ENCODE assay signal across 8 cellular contexts in genomic region chr19:39407394-39407643, GRCh38. TPM values are rescaled to one million over a fixed set of nuclear protein-coding genes. Genes with fewer than 3 reads are reported as not detected.
A peak's percentile ranks its signal among the peaks of the same experiment; 100 is the strongest.
DNase-seq lines count a peak whose midpoint lies in the region; ATAC-seq, FAIRE-seq and TF ChIP-seq lines count a peak whose summit lies in the region.

No MANE protein-coding gene starts in this region.

- H3K27ac ChIP-seq in left ventricle myocardium inferior (replicated peaks) (peak overlapping the region; percentile 99), aorta (ENCODE audit: low read depth in 1 of 2, low read length in 2 of 2) (peak overlapping the region; percentile 74 to 97)

- H3K4me1 ChIP-seq in left ventricle myocardium inferior (peaks cover 86% of the 10 kb centered on the region), mucosa of descending colon (ENCODE audit: low read depth) (peaks cover 38% of the 10 kb centered on the region), aorta (ENCODE audit: control insufficient read depth in 1 of 2, insufficient read depth in 2 of 2, low read length in 2 of 2) (no peaks in the 10 kb centered on the region)

- WGBS in aorta, 2 donors: 0 to 1% methylated on average over 14 of the region's 14 CpGs

- H3K36me3 ChIP-seq in left ventricle myocardium inferior: peaks cover 16% of the 10 kb centered on the region
- H3K36me3 ChIP-seq in mucosa of descending colon (ENCODE audit: low read depth): no peaks in the 10 kb centered on the region
- peaks cover 0 to 2% of the 10 kb centered on the region in 2 donors for H3K36me3 ChIP-seq in aorta (ENCODE audit: control insufficient read depth in 1 of 2, insufficient read depth in 2 of 2, low read length in 1 of 2)

- TF ChIP-seq CTCF in left ventricle myocardium inferior (IDR thresholded peaks at IDR 0.05; ENCODE audit: borderline replicate concordance): no peak
- no peak for TF ChIP-seq CTCF in cardiac fibroblast (IDR thresholded peaks at IDR 0.05; ENCODE audit: low read depth, low read length)
- TF ChIP-seq CTCF in mucosa of descending colon (IDR thresholded peaks at IDR 0.05): no peak

- ATAC-seq in left ventricle myocardium superior (no peak), mucosa of descending colon (no peak), aorta (ENCODE audit: low FRiP score) (no peak), HG03108 (IDR thresholded peaks at IDR 0.05; ENCODE audit: unreplicated experiment) (no peak), esophagus mucosa (no peak)

- H3K27me3 ChIP-seq in left ventricle myocardium inferior (ENCODE audit: low read depth) (no peaks in the 10 kb centered on the region), aorta (ENCODE audit: control insufficient read depth in 1 of 2, insufficient read depth in 2 of 2, low read length in 1 of 2) (peaks cover 0 to 2% of the 10 kb centered on the region in 2 donors)

- peak overlapping the region; percentile 87 for H3K4me3 ChIP-seq in left ventricle myocardium inferior
- H3K4me3 ChIP-seq in cardiac fibroblast (replicated peaks in 1 of 2; ENCODE audit: low read depth in 2 of 2, low read length in 2 of 2): peak overlapping the region; percentile 92 to 96
- H3K4me3 ChIP-seq in mucosa of descending colon: peak overlapping the region; percentile 92
- H3K4me3 ChIP-seq in aorta (ENCODE audit: low read length in 2 of 2): peak overlapping the region; percentile 79 to 89

- FAIRE-seq in frontal cortex (lab: Jason Lieb, UNC): no peak

- H3K9me3 ChIP-seq in left ventricle myocardium inferior (replicated peaks): no peaks in the 10 kb centered on the region
- no peaks in the 10 kb centered on the region for H3K9me3 ChIP-seq in mucosa of descending colon
- H3K9me3 ChIP-seq in aorta (ENCODE audit: control insufficient read depth, low read length): no peaks in the 10 kb centered on the region

- intact Hi-C loops in left ventricle myocardium inferior (cut with micrococcal nuclease): no loop called here
- intact Hi-C loops in left ventricle myocardium superior (cut with micrococcal nuclease): no loop called here
- intact Hi-C loops in mucosa of descending colon (cut with DNase I, micrococcal nuclease): no loop called here
- intact Hi-C loops in aorta (cut with DNase I): loop anchor here (10.0 kb wide), 1 partner anchor 1153 kb away; the partner anchor contains the start of gene PPP1R14A (in 2 of the 2)

- no peak for DNase-seq in left ventricle myocardium inferior
- DNase-seq in left ventricle myocardium superior: no peak
- no peak for DNase-seq in cardiac fibroblast (ENCODE audit: low read depth in 2 of 2)
- DNase-seq in mucosa of descending colon: no peak
- DNase-seq in aorta: no peak
- no peak for DNase-seq in frontal cortex (ENCODE audit: low spot score in 2 of 2)

RNA-seq across cellular contexts. Expression of gene ZFP36, which starts 0.7 kb away (rescaled TPM):
- total RNA-seq in left ventricle myocardium inferior: 34.8 TPM
- 53.0 TPM for total RNA-seq in left ventricle myocardium superior
- 100 to 1,000 TPM; 200 to 236 (median 235) TPM for total RNA-seq in mucosa of descending colon
- 100 to 1,000 TPM; 205 to 955 TPM for total RNA-seq in aorta
- 100 to 1,000 TPM; 124 to 360 TPM for polyA plus RNA-seq in aorta
- 0.41 TPM for total RNA-seq in frontal cortex
- 141 TPM for total RNA-seq in esophagus mucosa

RNA-seq across cellular contexts. Expression of gene PLEKHG2, which starts 5.2 kb away (rescaled TPM):
- 14.1 TPM for total RNA-seq in left ventricle myocardium inferior
- 11.6 TPM for total RNA-seq in left ventricle myocardium superior
- total RNA-seq in mucosa of descending colon: 10 to 100 TPM in 2 of 3 donors, 1 to 10 TPM in 1; 6.5 to 26.7 (median 17.9) TPM
- total RNA-seq in aorta: 10 to 100 TPM; 86.4 to 98.1 TPM
- polyA plus RNA-seq in aorta: 10 to 100 TPM; 15.3 to 74.4 TPM
- total RNA-seq in frontal cortex: 17.5 TPM
- total RNA-seq in esophagus mucosa: 12.8 TPM

RNA-seq across cellular contexts. Expression of gene MED29, which starts 16.1 kb away (rescaled TPM):
- 25.7 TPM for total RNA-seq in left ventricle myocardium inferior
- total RNA-seq in left ventricle myocardium superior: 22.2 TPM
- 10 to 100 TPM; 28.4 to 31.2 (median 28.8) TPM for total RNA-seq in mucosa of descending colon
- total RNA-seq in aorta: 10 to 100 TPM; 28.9 to 35.1 TPM
- polyA plus RNA-seq in aorta: 10 to 100 TPM; 26.0 to 29.7 TPM
- total RNA-seq in frontal cortex: 9.8 TPM
- total RNA-seq in esophagus mucosa: 21.4 TPM

RNA-seq across cellular contexts. Expression of gene PAF1, which starts 16.4 kb away (rescaled TPM):
- total RNA-seq in left ventricle myocardium inferior: 33.2 TPM
- 34.8 TPM for total RNA-seq in left ventricle myocardium superior
- 10 to 100 TPM; 28.1 to 44.8 (median 32.3) TPM for total RNA-seq in mucosa of descending colon
- total RNA-seq in aorta: 10 to 100 TPM; 33.9 to 34.5 TPM
- polyA plus RNA-seq in aorta: 10 to 100 TPM; 27.7 to 43.8 TPM
- total RNA-seq in frontal cortex: 36.7 TPM
- total RNA-seq in esophagus mucosa: 29.5 TPM

RNA-seq across cellular contexts. Expression of gene RPS16, which starts 28.4 kb away (rescaled TPM):
- total RNA-seq in left ventricle myocardium inferior (1,107 TPM), left ventricle myocardium superior (1,154 TPM), mucosa of descending colon (1,000 to 10,000 TPM; 1,270 to 1,804 (median 1,507) TPM), aorta (1,000 to 10,000 TPM; 1,268 to 1,273 TPM), frontal cortex (59.1 TPM), esophagus mucosa (2,374 TPM)
- 1,000 to 10,000 TPM; 3,270 to 4,459 TPM for polyA plus RNA-seq in aorta

Comparison
In these comparisons a context has a peak if more than half of its experiments do, and no peak if none do; other contexts are left out.
1. RNA of gene ZFP36, which starts 0.7 kb away (total RNA-seq): 205 to 955 TPM in aorta, 200 to 236 TPM in mucosa of descending colon, 141 TPM in esophagus mucosa (single experiment), 53.0 TPM in left ventricle myocardium superior (single experiment) and 34.8 TPM in left ventricle myocardium inferior (single experiment); 0.41 TPM in frontal cortex (single experiment); every median in the first group is over 10 times any median in the second.
2. intact Hi-C loops: an anchor here in aorta (10.0 kb wide); none called in left ventricle myocardium inferior, left ventricle myocardium superior and mucosa of descending colon.
3. Peak in every context shown above with its lines, with median percentiles within 50 percentile points of each other: H3K4me3 ChIP-seq.